Comparison of ENCODE assay signal across 8 cellular contexts in the genomic region with DNA sequence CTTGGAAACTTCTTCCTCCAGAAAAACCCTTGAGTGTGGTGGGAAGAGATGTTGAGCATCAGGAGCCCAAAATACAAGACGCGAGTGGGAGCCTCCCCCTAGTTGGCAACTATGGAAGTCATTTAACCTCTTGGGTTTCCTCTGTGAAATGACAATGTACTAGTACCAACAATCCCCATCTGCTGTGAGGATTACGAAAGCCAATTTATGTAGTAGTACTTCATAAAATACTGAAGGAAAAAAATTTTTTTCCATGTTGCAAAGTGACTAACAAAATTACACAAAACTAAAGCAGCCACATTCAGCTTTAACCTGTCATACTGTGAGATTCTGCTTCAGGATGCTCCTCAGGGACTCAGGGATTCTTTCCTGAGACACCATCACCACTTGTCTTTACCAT. TPM values are rescaled to one million over a fixed set of nuclear protein-coding genes. Genes with fewer than 3 reads are reported as not detected.
DNase-seq lines count a peak whose midpoint lies in the region; ATAC-seq and TF ChIP-seq lines count a peak whose summit lies in the region.

No MANE protein-coding gene starts in this region.

- CTCF ChIA-PET in Panc1 (lab: Charles Lee) = no interaction called here
- CTCF ChIA-PET in naive thymus-derived CD4-positive, alpha-beta T cell (lab: Charles Lee) = interaction anchor here (2.1 to 2.2 kb wide), 2 partner anchors 37 to 137 kb away, joined by 10 to 12 read pairs; a partner anchor contains a TSS

- DNase-seq in cardiac muscle cell (ENCODE audit: low read depth in 1 of 2, low spot score in 1 of 2) (peak in 1 of 2 donors; percentile 42), Right ventricle myocardium superior (no peak), Panc1 (ENCODE audit: low read depth, low spot score) (no peak), pons (ENCODE audit: low spot score) (no peak)
- DNase-seq in naive thymus-derived CD4-positive, alpha-beta T cell = no peak
- DNase-seq in NK-92 treated with Interleukin-12 subunit alpha and Interleukin-12 subunit beta, amount 100 ng/mL, for 24 hours (lab: John Stamatoyannopoulos, UW) = no peak
- no peak for DNase-seq in stimulated activated CD4-positive, alpha-beta T cell treated with anti-CD3 and anti-CD28 coated beads, Interleukin-1b, Interleukin-23, amount 100 ng/mL, for 48 hours

- BruUV-seq in Panc1 (replicated peaks; lab: Mats Ljungman, UMichigan) = no TSS peak

- peak overlapping the region in 8 of 9 donors; percentile 57 to 88 (median 76) for H3K27ac Mint-ChIP-seq in naive thymus-derived CD4-positive, alpha-beta T cell

- H3K9me3 Mint-ChIP-seq in naive thymus-derived CD4-positive, alpha-beta T cell = no peaks in the 10 kb centered on the region

- H3K36me3 ChIP-seq in cardiac muscle cell (peaks cover 18% of the 10 kb centered on the region), Panc1 (ENCODE audit: control insufficient read depth, insufficient read depth, low read length) (peaks cover 3% of the 10 kb centered on the region), ectodermal cell (ENCODE audit: control insufficient read depth, insufficient read depth, low read length) (no peaks in the 10 kb centered on the region)
- H3K36me3 ChIP-seq in naive thymus-derived CD4-positive, alpha-beta T cell (ENCODE audit: control insufficient read depth in 2 of 3, insufficient read depth in 3 of 3, low read length in 3 of 3) = peaks cover 0 to 9% (median 0%) of the 10 kb centered on the region in 3 experiments

- H3K4me1 ChIP-seq in cardiac muscle cell (ENCODE audit: low read depth) (peaks cover 4% of the 10 kb centered on the region), Panc1 (ENCODE audit: control insufficient read depth, insufficient read depth, low read length) (peaks cover 13% of the 10 kb centered on the region), ectodermal cell (ENCODE audit: control insufficient read depth, insufficient read depth, low read length) (peaks cover 3% of the 10 kb centered on the region)
- H3K4me1 ChIP-seq in naive thymus-derived CD4-positive, alpha-beta T cell (ENCODE audit: control insufficient read depth in 2 of 2, insufficient read depth in 2 of 2, low read length in 2 of 2) = peaks cover 9 to 26% of the 10 kb centered on the region in 2 donors

- H3K9me3 ChIP-seq in cardiac muscle cell (ENCODE audit: low read depth) (no peaks in the 10 kb centered on the region), Panc1 (ENCODE audit: control insufficient read depth, insufficient read depth, low read depth, low read length) (no peaks in the 10 kb centered on the region), ectodermal cell (ENCODE audit: control insufficient read depth, low read length) (no peaks in the 10 kb centered on the region)
- H3K9me3 ChIP-seq in naive thymus-derived CD4-positive, alpha-beta T cell (ENCODE audit: control insufficient read depth in 2 of 3, low read length in 3 of 3) = no peaks in the 10 kb centered on the region

- H3K36me3 Mint-ChIP-seq in naive thymus-derived CD4-positive, alpha-beta T cell = peaks cover 0 to 11% (median 4%) of the 10 kb centered on the region in 5 donors

- peak overlapping the region; percentile 79 to 99 (median 93) for H3K4me3 Mint-ChIP-seq in naive thymus-derived CD4-positive, alpha-beta T cell

- no peak for TF ChIP-seq CTCF in cardiac muscle cell (IDR thresholded peaks at IDR 0.05; ENCODE audit: low read depth, low read length)
- TF ChIP-seq CTCF in Panc1 (IDR thresholded peaks at IDR 0.05) = no peak

- H3K4me1 Mint-ChIP-seq in naive thymus-derived CD4-positive, alpha-beta T cell = peaks cover 17 to 37% (median 35%) of the 10 kb centered on the region in 7 donors

- in situ Hi-C loops in Panc1 (cut with HindIII; ENCODE audit: low pct_unique_long_range_greater_than_20kb, low sequenced_read_pairs) = no loop called here

- H3K27me3 ChIP-seq in cardiac muscle cell (no peaks in the 10 kb centered on the region), Panc1 (ENCODE audit: control insufficient read depth, insufficient read depth, low read length) (no peaks in the 10 kb centered on the region), ectodermal cell (ENCODE audit: control insufficient read depth, insufficient read depth, low read length, poor library complexity, severe bottlenecking) (no peaks in the 10 kb centered on the region)
- no peaks in the 10 kb centered on the region for H3K27me3 ChIP-seq in naive thymus-derived CD4-positive, alpha-beta T cell (ENCODE audit: control insufficient read depth in 2 of 2, insufficient read depth in 2 of 2, low read length in 2 of 2)

- intact Hi-C loops in Right ventricle myocardium superior (cut with DNase I) = no loop called here
- intact Hi-C loops in Panc1 (cut with micrococcal nuclease; ENCODE audit: unreplicated experiment) = no loop called here
- intact Hi-C loops in naive thymus-derived CD4-positive, alpha-beta T cell (cut with micrococcal nuclease) = loop anchor here (1.0 to 5.0 kb wide), 11 partner anchors 37 to 802 kb away; a partner anchor contains a TSS

- H3K27ac ChIP-seq in cardiac muscle cell (no peak overlapping the region), Panc1 (ENCODE audit: low read length) (peak overlapping the region; percentile 92), ectodermal cell (ENCODE audit: insufficient read depth, low read depth, low read length, poor library complexity, severe bottlenecking) (peak overlapping the region; percentile 65)
- H3K27ac ChIP-seq in naive thymus-derived CD4-positive, alpha-beta T cell (ENCODE audit: low read depth, low read length) = peak overlapping the region; percentile 86

- H3K27me3 Mint-ChIP-seq in naive thymus-derived CD4-positive, alpha-beta T cell = no peaks in the 10 kb centered on the region

- H3K4me3 ChIP-seq in cardiac muscle cell = peak overlapping the region; percentile 82
- peak overlapping the region; percentile 79 to 88 for H3K4me3 ChIP-seq in Panc1 (ENCODE audit: low read depth in 2 of 2, low read length in 2 of 2)
- peak overlapping the region; percentile 100 for H3K4me3 ChIP-seq in ectodermal cell (ENCODE audit: insufficient read depth, low read depth, low read length)
- H3K4me3 ChIP-seq in naive thymus-derived CD4-positive, alpha-beta T cell (ENCODE audit: low read length) = peak overlapping the region; percentile 100

- POLR2A ChIA-PET in Panc1 (lab: Charles Lee) = no interaction called here
- POLR2A ChIA-PET in naive thymus-derived CD4-positive, alpha-beta T cell (lab: Charles Lee) = interaction anchor here (0.7 to 1.1 kb wide), 3 partner anchors 13 to 1828 kb away, joined by 3 read pairs; no protein-coding TSS in a partner anchor

- WGBS in ectodermal cell, 2 experiments = 9 to 36% methylated on average over 2 to 3 of the region's 3 CpGs

- no peak for ATAC-seq in Right ventricle myocardium superior (ENCODE audit: poor library complexity)
- ATAC-seq in Panc1 = peak; percentile 25; the same call in 1 of the 2 replicates
- ATAC-seq in naive thymus-derived CD4-positive, alpha-beta T cell = no peak

RNA-seq across cellular contexts. Expression of a gene that starts 0.6 kb away (rescaled TPM):
- total RNA-seq in cardiac muscle cell (11.2 and 12.7 TPM in 2 replicates), Right ventricle myocardium superior (3.3 TPM), Panc1 (2021; ENCODE audit: unreplicated experiment) (28.9 TPM)
- 18.1 and 22.2 TPM in 2 replicates for polyA plus RNA-seq in cardiac muscle cell
- 31.0 TPM for polyA plus RNA-seq in Panc1 (2012; ENCODE audit: insufficient read length)
- polyA plus RNA-seq in ectodermal cell (2013, experiment 1 of 4) = 28.4 TPM
- 29.7 TPM for polyA plus RNA-seq in ectodermal cell (2013, experiment 2 of 4)
- polyA plus RNA-seq in ectodermal cell (2013, experiment 3 of 4) = 16.3 TPM
- polyA plus RNA-seq in ectodermal cell (2013, experiment 4 of 4) = 22.9 TPM
- 10 to 100 TPM in 3 of 5 experiments, 1 to 10 TPM in 2; 6.8 to 22.1 (median 13.1) TPM for total RNA-seq in naive thymus-derived CD4-positive, alpha-beta T cell
- polyA plus RNA-seq in naive thymus-derived CD4-positive, alpha-beta T cell = 10 to 100 TPM; 16.8 to 24.9 TPM

RNA-seq across cellular contexts. Expression of a gene that starts 36.7 kb away (rescaled TPM):
- total RNA-seq in cardiac muscle cell (178 and 301 TPM in 2 replicates), Right ventricle myocardium superior (206 TPM), Panc1 (2021; ENCODE audit: unreplicated experiment) (200 TPM)
- 216 and 221 TPM in 2 replicates for polyA plus RNA-seq in cardiac muscle cell
- polyA plus RNA-seq in Panc1 (2012; ENCODE audit: insufficient read length) = 252 TPM
- polyA plus RNA-seq in ectodermal cell (2013, experiment 1 of 4) = 314 TPM
- 301 TPM for polyA plus RNA-seq in ectodermal cell (2013, experiment 2 of 4)
- polyA plus RNA-seq in ectodermal cell (2013, experiment 3 of 4) = 228 TPM
- 281 TPM for polyA plus RNA-seq in ectodermal cell (2013, experiment 4 of 4)
- total RNA-seq in naive thymus-derived CD4-positive, alpha-beta T cell = 100 to 1,000 TPM; 126 to 247 (median 185) TPM
- 100 to 1,000 TPM; 222 to 305 TPM for polyA plus RNA-seq in naive thymus-derived CD4-positive, alpha-beta T cell

RNA-seq across cellular contexts. Expression of a gene that starts 37.2 kb away (rescaled TPM):
- 15.2 and 18.2 TPM in 2 replicates for total RNA-seq in cardiac muscle cell
- polyA plus RNA-seq in cardiac muscle cell = 15.8 and 22.2 TPM in 2 replicates
- 21.9 TPM for total RNA-seq in Right ventricle myocardium superior
- total RNA-seq in Panc1 (2021; ENCODE audit: unreplicated experiment) = 21.0 TPM
- polyA plus RNA-seq in Panc1 (2012; ENCODE audit: insufficient read length) = 8.2 TPM
- 26.6 TPM for polyA plus RNA-seq in ectodermal cell (2013, experiment 1 of 4)
- polyA plus RNA-seq in ectodermal cell (2013, experiment 2 of 4) = 26.9 TPM
- 17.8 TPM for polyA plus RNA-seq in ectodermal cell (2013, experiment 3 of 4)
- polyA plus RNA-seq in ectodermal cell (2013, experiment 4 of 4) = 22.4 TPM
- 10 to 100 TPM; 14.4 to 21.8 (median 19.0) TPM for total RNA-seq in naive thymus-derived CD4-positive, alpha-beta T cell
- polyA plus RNA-seq in naive thymus-derived CD4-positive, alpha-beta T cell = 10 to 100 TPM; 16.2 to 17.8 TPM

RNA-seq across cellular contexts. Expression of a gene that starts 42.2 kb away (rescaled TPM):
- not detected in 2 replicates for total RNA-seq in cardiac muscle cell
- polyA plus RNA-seq in cardiac muscle cell = 0.39 and 0.93 TPM in 2 replicates
- total RNA-seq in Right ventricle myocardium superior = not detected
- total RNA-seq in Panc1 (2021; ENCODE audit: unreplicated experiment) = not detected
- not detected for polyA plus RNA-seq in Panc1 (2012; ENCODE audit: insufficient read length)
- polyA plus RNA-seq in ectodermal cell (2013, experiment 1 of 4) = not detected
- not detected for polyA plus RNA-seq in ectodermal cell (2013, experiment 2 of 4)
- not detected for polyA plus RNA-seq in ectodermal cell (2013, experiment 3 of 4)
- not detected for polyA plus RNA-seq in ectodermal cell (2013, experiment 4 of 4)
- not detected for total RNA-seq in naive thymus-derived CD4-positive, alpha-beta T cell
- under 1 TPM; 0.10 to 0.15 TPM for polyA plus RNA-seq in naive thymus-derived CD4-positive, alpha-beta T cell

Comparison
In these comparisons a context has a peak if more than half of its experiments do, and no peak if none do; other contexts are left out.
1. intact Hi-C loops: an anchor here in naive thymus-derived CD4-positive, alpha-beta T cell (1.0 to 5.0 kb wide); none called in Right ventricle myocardium superior and Panc1.